Comparison of ENCODE assay signal across 22 cellular contexts in genomic region chr3:9408546-9408945, GRCh38.
"Had no signal": no experiment of that assay in that cellular context is flagged by ENCODE, and none has a peak within 500 bp of the region (broad histone marks: within the 10 kb centered on the region; RNA-seq: fewer than 3 reads in every experiment).

No MANE protein-coding gene starts in this region.

- H3K36me3 Mint-ChIP-seq: immature natural killer cell had no signal

- H3K4me3 Mint-ChIP-seq: activated CD4-positive, alpha-beta memory T cell treated with anti-CD3 and anti-CD28 coated beads for 36 hours; activated naive CD4-positive, alpha-beta T cell treated with anti-CD3 and anti-CD28 coated beads for 36 hours; activated T-cell treated with anti-CD3 and anti-CD28 coated beads, Interleukin-2, amount 50 U/mL, for 72 hours; immature natural killer cell; nephron progenitor cell had no signal

- DNase-seq: activated CD4-positive, alpha-beta memory T cell treated with anti-CD3 and anti-CD28 coated beads for 36 hours; activated CD4-positive, alpha-beta T cell treated with anti-CD3 and anti-CD28 coated beads for 4 hours; activated CD4-positive, CD25-positive, alpha-beta regulatory T cell; activated effector memory CD4-positive, alpha-beta T cell treated with Interleukin-2 at 50 U/mL for 16 hours; activated naive CD4-positive, alpha-beta T cell treated with anti-CD3 and anti-CD28 coated beads for 36 hours; activated T-cell treated with anti-CD3 and anti-CD28 coated beads, Interleukin-2, amount 50 U/mL, for 72 hours; anterior cingulate cortex; body of pancreas; foreskin keratinocyte; immature natural killer cell; kidney glomerular epithelial cell; left lung; midbrain; nephron progenitor cell; spleen; stimulated activated CD4-positive, alpha-beta T cell treated with anti-CD3 and anti-CD28 coated beads, Interleukin-4, amount 100 ng/mL, for 24 hours; stimulated activated naive CD4-positive, alpha-beta T cell treated with Interleukin-2 at 50 U/mL for 16 hours; T-cell; T-helper 9 cell; upper lobe of right lung had no signal

- H3K27ac Mint-ChIP-seq: activated CD4-positive, alpha-beta memory T cell treated with anti-CD3 and anti-CD28 coated beads for 36 hours; activated naive CD4-positive, alpha-beta T cell treated with anti-CD3 and anti-CD28 coated beads for 36 hours; nephron progenitor cell had no signal

- H3K9me3 Mint-ChIP-seq: activated CD4-positive, alpha-beta memory T cell treated with anti-CD3 and anti-CD28 coated beads for 36 hours; activated naive CD4-positive, alpha-beta T cell treated with anti-CD3 and anti-CD28 coated beads for 36 hours; T-cell had no signal

- H3K27me3 Mint-ChIP-seq: activated CD4-positive, alpha-beta memory T cell treated with anti-CD3 and anti-CD28 coated beads for 36 hours; T-cell had no signal

- ATAC-seq: activated T-cell treated with anti-CD3 and anti-CD28 coated beads, Interleukin-2, amount 50 U/mL, for 72 hours; body of pancreas; foreskin keratinocyte; left lung; sciatic nerve; SK-N-SH treated with all-trans-retinoic acid at 6 μM for 48 hours; T-cell; upper lobe of right lung had no signal
